Comparison of ENCODE assay signal across 18 cellular contexts in the genomic region with DNA sequence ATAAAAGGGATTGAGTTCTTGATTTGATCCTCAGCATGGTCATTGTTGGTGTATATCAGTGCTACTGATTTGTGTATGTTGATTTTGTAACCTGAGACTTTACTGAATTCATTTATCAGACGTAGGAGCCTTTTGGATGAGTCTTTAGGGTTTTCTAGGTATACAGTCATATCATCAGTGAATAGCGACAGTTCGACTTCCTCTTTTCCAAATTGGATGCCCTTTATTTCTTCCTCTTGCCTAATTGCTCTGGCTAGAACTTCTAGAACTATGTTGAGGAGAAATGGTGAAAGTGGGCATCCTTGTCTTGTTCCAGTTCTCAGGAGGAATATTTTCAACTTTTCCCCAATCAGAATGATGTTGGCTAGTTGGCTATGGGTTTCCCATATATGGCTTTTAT.
"Had no signal": no experiment of that assay in that cellular context is flagged by ENCODE, and none has a peak within 500 bp of the region (broad histone marks: within the 10 kb centered on the region; RNA-seq: fewer than 3 reads in every experiment).

No MANE protein-coding gene starts in this region.

- H3K27me3 ChIP-seq: body of pancreas, cardiac muscle cell, heart right ventricle, neutrophil, ovary, tibial artery had no signal

- H3K4me1 ChIP-seq: body of pancreas, heart right ventricle, tibial artery had no signal

- H3K4me3 ChIP-seq: body of pancreas, cardiac muscle cell, heart right ventricle, ovary, tibial artery had no signal

- DNase-seq: activated CD4-positive, alpha-beta memory T cell treated with anti-CD3 and anti-CD28 coated beads for 36 hours; activated CD4-positive, alpha-beta T cell treated with anti-CD3 and anti-CD28 coated beads for 48 hours; activated gamma-delta T cell; activated T-cell treated with anti-CD3 and anti-CD28 coated beads for 4 hours; anterior cingulate cortex; body of pancreas; cortex of kidney; erythroblast; foreskin fibroblast; heart right ventricle; left colon; ovary; right cardiac atrium; stimulated activated CD4-positive, alpha-beta T cell treated with anti-CD3 and anti-CD28 coated beads, Interleukin-1b, Interleukin-23, amount 100 ng/mL, for 48 hours; tibial artery had no signal

- H3K36me3 ChIP-seq: cardiac muscle cell, ovary, tibial artery had no signal

- ATAC-seq: body of pancreas, heart right ventricle, left colon had no signal

- FAIRE-seq: keratinocyte had no signal

- H3K9me3 ChIP-seq: body of pancreas, neutrophil, ovary, tibial artery had no signal

- H3K27ac ChIP-seq: body of pancreas, cardiac muscle cell, heart right ventricle, neutrophil, ovary, tibial artery had no signal
